Comparison of ENCODE assay signal across 1 cellular context in the genomic region with DNA sequence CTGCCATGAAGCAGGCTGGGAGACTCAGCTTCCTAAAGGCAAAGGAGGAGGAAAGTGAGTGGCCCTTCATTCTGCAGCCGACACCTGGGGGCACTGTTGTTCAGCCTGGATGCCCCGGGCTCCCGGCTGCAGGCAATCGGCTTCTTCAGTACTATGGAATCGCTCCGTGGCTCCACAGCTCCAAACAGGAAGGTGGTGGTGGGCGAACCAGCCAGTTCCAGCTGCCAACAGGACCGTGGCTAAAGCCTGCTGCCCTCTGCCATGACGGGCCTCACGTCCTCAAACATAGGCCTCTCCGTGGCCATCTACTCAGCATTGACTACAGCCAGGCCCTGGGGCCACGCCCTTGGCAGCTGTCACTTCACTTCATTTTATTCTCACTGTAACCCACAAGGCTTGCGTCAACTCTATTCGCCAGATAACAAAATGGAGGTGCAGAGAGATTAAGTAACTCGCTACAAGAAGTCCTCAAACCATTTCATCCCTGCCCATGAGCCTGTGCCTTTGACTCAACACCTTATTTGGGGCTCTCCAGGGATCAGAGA.
TF ChIP-seq lines count a peak whose summit lies in the region.

No MANE protein-coding gene starts in this region.

TF ChIP-seq in SK-N-SH treated with all-trans-retinoic acid at 6 μM for 48 hours, 23 proteins besides CTCF, POLR2A, EP300 and RAD21 (continued from another document):
- TF ChIP-seq, protein P1, sequence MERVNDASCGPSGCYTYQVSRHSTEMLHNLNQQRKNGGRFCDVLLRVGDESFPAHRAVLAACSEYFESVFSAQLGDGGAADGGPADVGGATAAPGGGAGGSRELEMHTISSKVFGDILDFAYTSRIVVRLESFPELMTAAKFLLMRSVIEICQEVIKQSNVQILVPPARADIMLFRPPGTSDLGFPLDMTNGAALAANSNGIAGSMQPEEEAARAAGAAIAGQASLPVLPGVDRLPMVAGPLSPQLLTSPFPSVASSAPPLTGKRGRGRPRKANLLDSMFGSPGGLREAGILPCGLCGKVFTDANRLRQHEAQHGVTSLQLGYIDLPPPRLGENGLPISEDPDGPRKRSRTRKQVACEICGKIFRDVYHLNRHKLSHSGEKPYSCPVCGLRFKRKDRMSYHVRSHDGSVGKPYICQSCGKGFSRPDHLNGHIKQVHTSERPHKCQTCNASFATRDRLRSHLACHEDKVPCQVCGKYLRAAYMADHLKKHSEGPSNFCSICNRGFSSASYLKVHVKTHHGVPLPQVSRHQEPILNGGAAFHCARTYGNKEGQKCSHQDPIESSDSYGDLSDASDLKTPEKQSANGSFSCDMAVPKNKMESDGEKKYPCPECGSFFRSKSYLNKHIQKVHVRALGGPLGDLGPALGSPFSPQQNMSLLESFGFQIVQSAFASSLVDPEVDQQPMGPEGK (CRISPR knock-in tag; IDR thresholded peaks at IDR 0.05; ENCODE audit: borderline replicate concordance): no peak
- no peak for TF ChIP-seq ZFP3 (CRISPR knock-in tag; IDR thresholded peaks at IDR 0.05)
- no peak for TF ChIP-seq BACH2 (CRISPR knock-in tag; IDR thresholded peaks at IDR 0.05; ENCODE audit: borderline replicate concordance)
